Comparison of ENCODE assay signal across 9 cellular contexts in genomic region chr13:48302920-48303330, GRCh38. TPM values are rescaled to one million over a fixed set of nuclear protein-coding genes. Genes with fewer than 3 reads are reported as not detected.
DNase-seq lines count a peak whose midpoint lies in the region; FAIRE-seq and TF ChIP-seq lines count a peak whose summit lies in the region.
"Had no signal": no experiment of that assay in that cellular context is flagged by ENCODE, and none has a peak within 500 bp of the region (broad histone marks: within the 10 kb centered on the region; RNA-seq: fewer than 3 reads in every experiment).

No MANE protein-coding gene starts in this region.

- H3K9me3 ChIP-seq in Loucy (ENCODE audit: insufficient read depth, low read depth, low read length) (no peaks in the 10 kb centered on the region), muscle layer of colon (ENCODE audit: low read length) (no peaks in the 10 kb centered on the region)

- H3K4me1 ChIP-seq in Loucy (ENCODE audit: insufficient read depth, low read length, poor library complexity, severe bottlenecking) = peaks cover 36% of the 10 kb centered on the region
- peaks cover 22% of the 10 kb centered on the region for H3K4me1 ChIP-seq in muscle layer of colon (ENCODE audit: insufficient read depth, low read length)

- FAIRE-seq in GM12891 (lab: Jason Lieb, UNC) (no peak), HTR-8/SVneo (lab: Jason Lieb, UNC) (no peak)
- FAIRE-seq: TTC549 had no signal

- no peak for TF ChIP-seq POLR2A in GM12891 (IDR thresholded peaks at IDR 0.05; ENCODE audit: low read depth, low read length)

- peaks cover 58% of the 10 kb centered on the region for H3K79me2 ChIP-seq in Loucy (ENCODE audit: insufficient read depth, low read length)

- H3K9ac ChIP-seq in Loucy (ENCODE audit: low read depth, low read length, poor library complexity, severe bottlenecking) = peak overlapping the region; percentile 94
- peak overlapping the region; percentile 98 for H3K9ac ChIP-seq in muscle layer of colon (ENCODE audit: low read length)

- H3F3A ChIP-seq in Loucy (ENCODE audit: low read depth) = no peaks in the 10 kb centered on the region

- H3K4me2 ChIP-seq in Loucy (ENCODE audit: low read depth, low read length, poor library complexity, severe bottlenecking) = peak overlapping the region; percentile 77

- DNase-seq in GM12865 (ENCODE audit: low read depth) (no peak), GM12891 (ENCODE audit: insufficient read length, low spot score) (no peak), NCI-H2171 treated with DMSO at 0.1 percent for 48 hours (lab: John Stamatoyannopoulos, UW) (no peak), NCI-H526 (lab: John Stamatoyannopoulos, UW) (no peak), HTR-8/SVneo (ENCODE audit: insufficient read length, low spot score) (no peak)

- H2AFZ ChIP-seq in Loucy (ENCODE audit: low read length) = peak overlapping the region; percentile 68

- no peaks in the 10 kb centered on the region for H3K9me2 ChIP-seq in Loucy (replicated peaks; ENCODE audit: low read depth, low read length)

- H3K27me3 ChIP-seq in Loucy (ENCODE audit: insufficient read depth, low read length, poor library complexity, severe bottlenecking) = no peaks in the 10 kb centered on the region
- H3K27me3 ChIP-seq in muscle layer of colon (ENCODE audit: control insufficient read depth in 1 of 2, insufficient read depth in 2 of 2, low read length in 2 of 2) = no peaks in the 10 kb centered on the region

- peak overlapping the region; percentile 96 for H3K27ac ChIP-seq in cingulate gyrus (ENCODE audit: low read depth, low read length)
- H3K27ac ChIP-seq in muscle layer of colon (ENCODE audit: low read depth, low read length) = peak overlapping the region; percentile 98

- peak overlapping the region; percentile 83 for H3K4me3 ChIP-seq in GM12865 (ENCODE audit: low read depth, low read length)
- peak overlapping the region; percentile 93 for H3K4me3 ChIP-seq in Loucy (ENCODE audit: low read length, poor library complexity, severe bottlenecking)
- H3K4me3 ChIP-seq in muscle layer of colon (ENCODE audit: low read depth in 1 of 2, low read length in 2 of 2) = peak overlapping the region; percentile 91 to 93

- peaks cover 28% of the 10 kb centered on the region for H4K20me1 ChIP-seq in Loucy (ENCODE audit: insufficient read depth, low read length, poor library complexity, severe bottlenecking)

- no peak for TF ChIP-seq CTCF in GM12865 (IDR thresholded peaks at IDR 0.05; ENCODE audit: insufficient read depth, low read depth, low read length, missing control alignments)
- TF ChIP-seq CTCF in Loucy (conservative IDR thresholded peaks at IDR 0.05; ENCODE audit: low read length) = no peak

- H3K36me3 ChIP-seq in Loucy (ENCODE audit: insufficient read depth, low read length) (no peaks in the 10 kb centered on the region), muscle layer of colon (ENCODE audit: insufficient read depth, low read length) (no peaks in the 10 kb centered on the region)

TF ChIP-seq in GM12891, 5 proteins besides CTCF, POLR2A, EP300 and RAD21:
- TF ChIP-seq POU2F2 (IDR thresholded peaks at IDR 0.05; ENCODE audit: low read depth, low read length) (no peak), SPI1 (IDR thresholded peaks at IDR 0.05; ENCODE audit: low read depth, low read length) (no peak), TAF1 (IDR thresholded peaks at IDR 0.05; ENCODE audit: low read depth, low read length) (no peak), PAX5 (IDR thresholded peaks at IDR 0.05; ENCODE audit: insufficient read depth, low read length, severe bottlenecking) (no peak), POLR2AphosphoS5 (IDR thresholded peaks at IDR 0.05; ENCODE audit: low read depth, low read length) (no peak)

RNA-seq across cellular contexts. Expression of gene RB1, which starts 0.6 kb away (rescaled TPM):
- 10.3 TPM for polyA plus RNA-seq in GM12891 (2012; ENCODE audit: low read depth, missing spikeins)
